Comparison of ENCODE assay signal across 1 cellular context in genomic region chr1:153953859-153954365, GRCh38.
A peak's percentile ranks its signal among the peaks of the same experiment; 100 is the strongest.
TF ChIP-seq lines count a peak whose summit lies in the region.

No MANE protein-coding gene starts in this region.

TF ChIP-seq in HepG2, 621 proteins besides CTCF, POLR2A, EP300 and RAD21 (continued from another document and continues in another):
- TF ChIP-seq ZNF687 (CRISPR knock-in tag; IDR thresholded peaks at IDR 0.05) (peak; percentile 63), ZNF484 (CRISPR knock-in tag; IDR thresholded peaks at IDR 0.05; ENCODE audit: borderline replicate concordance, low read depth) (no peak), ZNF589 (CRISPR knock-in tag; conservative IDR thresholded peaks at IDR 0.05) (no peak), YY1 (IDR thresholded peaks at IDR 0.05; ENCODE audit: insufficient read depth, insufficient replicate concordance, low read depth, low read length) (peak; percentile 70), FOXK2 (IDR thresholded peaks at IDR 0.05) (peak; percentile 86; the same call in 1 of the 2 replicates), KDM2A (CRISPR knock-in tag; IDR thresholded peaks at IDR 0.05; ENCODE audit: borderline replicate concordance, low read depth) (peak; percentile 46; the same call in 1 of the 2 replicates), PRDM10 (CRISPR knock-in tag; IDR thresholded peaks at IDR 0.05; ENCODE audit: low read depth) (0 out of 2 replicates have a peak, but pooled peaks have one; percentile 29), ZNF572 (CRISPR knock-in tag; IDR thresholded peaks at IDR 0.05) (no peak), SKI (IDR thresholded peaks at IDR 0.05; ENCODE audit: partially characterized antibody) (peak; percentile 38), SMAD3 (CRISPR knock-in tag; IDR thresholded peaks at IDR 0.05) (no peak), ZNF747 (CRISPR knock-in tag; IDR thresholded peaks at IDR 0.05; ENCODE audit: borderline replicate concordance) (no peak), GATA4 (IDR thresholded peaks at IDR 0.05; ENCODE audit: borderline replicate concordance, low read depth) (no peak), REPIN1 (CRISPR knock-in tag; IDR thresholded peaks at IDR 0.05; ENCODE audit: borderline replicate concordance, low read depth) (peak; percentile 34; the same call in 1 of the 2 replicates), ZNF282 (IDR thresholded peaks at IDR 0.05; ENCODE audit: partially characterized antibody) (no peak), AHDC1 (CRISPR knock-in tag; IDR thresholded peaks at IDR 0.05; ENCODE audit: borderline replicate concordance) (0 out of 2 replicates have a peak, but pooled peaks have one; percentile 24), THAP8 (CRISPR knock-in tag; IDR thresholded peaks at IDR 0.05; ENCODE audit: borderline replicate concordance) (no peak), ZNF547 (CRISPR knock-in tag; IDR thresholded peaks at IDR 0.05) (peak; percentile 31; the same call in 1 of the 2 replicates), TFE3 (CRISPR knock-in tag; IDR thresholded peaks at IDR 0.05) (no peak), ZNF512B (CRISPR knock-in tag; IDR thresholded peaks at IDR 0.05; ENCODE audit: borderline replicate concordance) (no peak), MYC (CRISPR knock-in tag; IDR thresholded peaks at IDR 0.05; ENCODE audit: borderline replicate concordance) (no peak), CREB1 (IDR thresholded peaks at IDR 0.05) (peak; percentile 27; the same call in 1 of the 2 replicates), CREB1 (CRISPR knock-in tag; IDR thresholded peaks at IDR 0.05) (no peak; the same call in none of the 2 replicates), KLF13 (CRISPR knock-in tag; IDR thresholded peaks at IDR 0.05) (no peak), ZMYM2 (CRISPR knock-in tag; IDR thresholded peaks at IDR 0.05) (no peak), ZNF431 (CRISPR knock-in tag; IDR thresholded peaks at IDR 0.05; ENCODE audit: borderline replicate concordance, low read depth) (no peak), ZNF512 (CRISPR knock-in tag; IDR thresholded peaks at IDR 0.05) (no peak), ETV5 (CRISPR knock-in tag; IDR thresholded peaks at IDR 0.05; ENCODE audit: borderline replicate concordance) (0 out of 2 replicates have a peak, but pooled peaks have one; percentile 11), ZBTB43 (CRISPR knock-in tag; conservative IDR thresholded peaks at IDR 0.05) (no peak), NCOA1 (CRISPR knock-in tag; IDR thresholded peaks at IDR 0.05) (no peak), DNMT1 (CRISPR knock-in tag; IDR thresholded peaks at IDR 0.05) (no peak), RARG (CRISPR knock-in tag; IDR thresholded peaks at IDR 0.05; ENCODE audit: low read depth) (no peak), KLF12 (CRISPR knock-in tag; IDR thresholded peaks at IDR 0.05; ENCODE audit: borderline replicate concordance) (no peak)
